Comparison of ENCODE assay signal across 8 cellular contexts in the genomic region with DNA sequence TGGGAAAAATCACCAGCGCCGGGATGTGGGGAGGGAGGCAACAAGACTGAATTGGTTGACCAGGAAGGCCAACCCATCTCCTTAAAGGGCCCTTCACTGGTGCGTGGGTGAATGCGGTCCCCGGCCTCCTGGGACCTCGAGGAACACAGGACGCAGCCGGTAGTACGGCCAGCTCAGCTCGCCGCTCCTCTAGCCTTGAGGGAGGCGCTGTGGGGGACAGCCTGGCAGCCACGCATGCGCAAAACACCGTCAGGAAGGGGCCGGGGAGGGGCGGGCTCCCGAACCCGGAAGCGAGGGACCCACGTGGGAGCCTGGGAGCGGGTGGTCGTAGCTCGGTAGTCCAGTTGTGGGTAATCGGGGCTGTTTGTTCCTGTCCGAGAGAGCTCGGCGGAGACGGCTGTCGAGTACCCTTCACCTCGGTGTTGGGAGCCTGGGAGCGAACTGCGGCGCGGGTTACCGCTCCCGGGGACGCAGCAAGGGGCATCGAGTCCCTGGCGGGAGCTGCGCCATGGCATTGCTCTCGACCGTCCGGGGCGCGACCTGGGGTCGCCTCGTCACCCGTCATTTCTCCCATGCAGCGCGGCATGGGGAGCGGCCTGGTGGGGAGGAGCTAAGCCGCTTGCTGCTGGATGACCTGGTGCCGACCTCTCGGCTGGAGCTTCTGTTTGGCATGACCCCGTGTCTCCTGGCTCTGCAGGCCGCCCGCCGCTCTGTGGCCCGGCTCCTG.
DNase-seq lines count a peak whose midpoint lies in the region; ATAC-seq and TF ChIP-seq lines count a peak whose summit lies in the region.

A gene with protein sequence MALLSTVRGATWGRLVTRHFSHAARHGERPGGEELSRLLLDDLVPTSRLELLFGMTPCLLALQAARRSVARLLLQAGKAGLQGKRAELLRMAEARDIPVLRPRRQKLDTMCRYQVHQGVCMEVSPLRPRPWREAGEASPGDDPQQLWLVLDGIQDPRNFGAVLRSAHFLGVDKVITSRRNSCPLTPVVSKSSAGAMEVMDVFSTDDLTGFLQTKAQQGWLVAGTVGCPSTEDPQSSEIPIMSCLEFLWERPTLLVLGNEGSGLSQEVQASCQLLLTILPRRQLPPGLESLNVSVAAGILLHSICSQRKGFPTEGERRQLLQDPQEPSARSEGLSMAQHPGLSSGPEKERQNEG (plus strand): TSS at position 281 of the 727 bp plus-strand sequence. CDS start 228 bp downstream, at position 509.

- peak; percentile 99 for DNase-seq in D341Med (ENCODE audit: low spot score)
- peak; percentile 83 for DNase-seq in HuH-7.5 (ENCODE audit: low spot score)
- peak; percentile 63 for DNase-seq in OCI-M2 (lab: John Stamatoyannopoulos, UW; ENCODE audit: unreplicated experiment)
- DNase-seq in activated T-cell treated with anti-CD3 and anti-CD28 coated beads for 48 hours (ENCODE audit: low read depth), result peak; percentile 87
- DNase-seq in erythroblast (lab: John Stamatoyannopoulos, UW), result peak; percentile 92 to 94
- peak; percentile 84 to 86 for DNase-seq in stimulated activated CD8-positive, alpha-beta memory T cell treated with anti-CD3 and anti-CD28 coated beads, Interleukin-4, amount 100 ng/mL, for 4 hours (ENCODE audit: low read depth in 2 of 2, low spot score in 1 of 2)

- H3K36me3 ChIP-seq in mucosa of stomach (ENCODE audit: control insufficient read depth, insufficient read depth, low read length), result no peaks in the 10 kb centered on the region

- peak; percentile 91 for TF ChIP-seq POLR2A in erythroblast (IDR thresholded peaks at IDR 0.05; ENCODE audit: low read length)

- peak within 1 kb of the TSS; percentile 66 for H3K4me3 ChIP-seq in mucosa of stomach (ENCODE audit: low read length)

- H3K9ac ChIP-seq in mucosa of stomach (ENCODE audit: low read length), result peak within 1 kb of the TSS; percentile 73

- H3K4me1 ChIP-seq in mucosa of stomach (ENCODE audit: control insufficient read depth, insufficient read depth, low read length), result peaks cover 31% of the 10 kb centered on the region

- no peaks in the 10 kb centered on the region for H3K9me3 ChIP-seq in mucosa of stomach (ENCODE audit: control insufficient read depth, low read length)

- no peaks in the 10 kb centered on the region for H3K27me3 ChIP-seq in mucosa of stomach (ENCODE audit: control insufficient read depth, insufficient read depth, low read length)

- ATAC-seq in GM21390 (IDR thresholded peaks at IDR 0.05; ENCODE audit: unreplicated experiment), result peak; percentile 77

Comparison
In these comparisons a context has a peak if more than half of its experiments do, and no peak if none do; other contexts are left out.
1. Peak in every context shown above with its lines: DNase-seq, ATAC-seq and H3K4me3 ChIP-seq.